ENCODE assay signal across 26 cellular contexts in genomic region chrX:1075156-1075555, GRCh38.
"Had no signal": no experiment of that assay in that cellular context is flagged by ENCODE, and none has a peak within 500 bp of the region (broad histone marks: within the 10 kb centered on the region; RNA-seq: fewer than 3 reads in every experiment).

No MANE protein-coding gene starts in this region.

- H3K27ac Mint-ChIP-seq: activated CD4-positive, alpha-beta memory T cell treated with anti-CD3 and anti-CD28 coated beads, Interleukin-2, amount 10 ng/mL, durations not matched to agents 7 days and 5 days; activated naive CD8-positive, alpha-beta T cell treated with anti-CD3 and anti-CD28 coated beads, Interleukin-2, amount 10 ng/mL, durations not matched to agents 7 days and 5 days; activated T-helper 2 cell treated with anti-CD3 and anti-CD28 coated beads, Interferon-gamma antibody, Interleukin-2, Interleukin-4, amounts not matched to agents 10 μg/mL and 5 μg/mL and 100 μg/mL, durations not matched to agents 14 hours and 24 hours and 36 hours had no signal

- H3K9me3 ChIP-seq: adrenal gland, SJCRH30, SK-N-SH had no signal

- DNase-seq: activated CD4-positive, alpha-beta memory T cell treated with anti-CD3 and anti-CD28 coated beads, Interleukin-2, amount 10 ng/mL, durations not matched to agents 7 days and 5 days; activated CD4-positive, alpha-beta T cell treated with anti-CD3 and anti-CD28 coated beads, Interleukin-2, amount 50 U/mL, for 1 hour; activated CD4-positive, CD25-positive, alpha-beta regulatory T cell; activated gamma-delta T cell treated with Interleukin-2 at 50 U/mL for 16 hours; activated naive CD4-positive, alpha-beta T cell treated with anti-CD3 and anti-CD28 coated beads, Interleukin-2, amount 50 U/mL, for 16 hours; activated naive CD8-positive, alpha-beta T cell treated with anti-CD3 and anti-CD28 coated beads, Interleukin-2, amount 10 ng/mL, durations not matched to agents 7 days and 5 days; activated T-cell treated with anti-CD3 and anti-CD28 coated beads for 4 hours; activated T-cell treated with anti-CD3 and anti-CD28 coated beads, Interleukin-2, amount 50 U/mL, for 48 hours; adrenal gland; anterior cingulate cortex; Kasumi-1; NCI-H1048; NCI-H1694 treated with DMSO at 0.1 percent for 48 hours; NCI-H2029 treated with DMSO at 0.1 percent for 48 hours; NCI-H345; NCI-H510A; NCI-H526 treated with DMSO at 0.1 percent for 48 hours; NK-92 treated with Interleukin-12 subunit alpha and Interleukin-12 subunit beta, amount 100 ng/mL, for 24 hours; Peyer's patch; Right ventricle myocardium superior; SJCRH30; SK-N-SH; T-helper 1 cell had no signal

- H3K4me3 ChIP-seq: adrenal gland, Peyer's patch, SJCRH30 had no signal

- H3K27ac ChIP-seq: adrenal gland, Peyer's patch, RWPE1, SJCRH30, VCaP had no signal

- H3K36me3 ChIP-seq: adrenal gland, Peyer's patch, SJCRH30 had no signal

- H3K4me1 Mint-ChIP-seq: activated naive CD8-positive, alpha-beta T cell treated with anti-CD3 and anti-CD28 coated beads, Interleukin-2, amount 10 ng/mL, durations not matched to agents 7 days and 5 days had no signal

- H3K36me3 Mint-ChIP-seq: activated naive CD8-positive, alpha-beta T cell treated with anti-CD3 and anti-CD28 coated beads, Interleukin-2, amount 10 ng/mL, durations not matched to agents 7 days and 5 days had no signal

- H3K9ac ChIP-seq: SK-N-SH had no signal

- H3K4me1 ChIP-seq: adrenal gland, Peyer's patch, SJCRH30 had no signal

- H3K27me3 ChIP-seq: adrenal gland, Peyer's patch, SJCRH30 had no signal

- H3K4me3 Mint-ChIP-seq: activated CD4-positive, alpha-beta memory T cell treated with anti-CD3 and anti-CD28 coated beads, Interleukin-2, amount 10 ng/mL, durations not matched to agents 7 days and 5 days; activated naive CD8-positive, alpha-beta T cell treated with anti-CD3 and anti-CD28 coated beads, Interleukin-2, amount 10 ng/mL, durations not matched to agents 7 days and 5 days had no signal

- H3K4me2 ChIP-seq: SK-N-SH had no signal
